In genomic region chr6:223763-224162, GRCh38 we compare ENCODE assay signal across 14 cellular contexts.
DNase-seq lines count a peak whose midpoint lies in the region; ATAC-seq and TF ChIP-seq lines count a peak whose summit lies in the region.
"Had no signal": no experiment of that assay in that cellular context is flagged by ENCODE, and none has a peak within 500 bp of the region (broad histone marks: within the 10 kb centered on the region; RNA-seq: fewer than 3 reads in every experiment).

No MANE protein-coding gene starts in this region.

- peaks cover 8% of the 10 kb centered on the region for H3K36me3 Mint-ChIP-seq in activated CD4-positive, alpha-beta T cell treated with anti-CD3 and anti-CD28 coated beads, Interleukin-2, amount 10 ng/mL, durations not matched to agents 7 days and 5 days (ENCODE audit: low read depth)
- no peaks in the 10 kb centered on the region for H3K36me3 Mint-ChIP-seq in activated naive CD8-positive, alpha-beta T cell treated with anti-CD3 and anti-CD28 coated beads, Interleukin-2, amount 50 U/mL, for 24 hours (ENCODE audit: low read depth)

- peak overlapping the region; percentile 97 for H3K27ac Mint-ChIP-seq in activated CD4-positive, alpha-beta T cell treated with anti-CD3 and anti-CD28 coated beads, Interleukin-2, amount 10 ng/mL, durations not matched to agents 7 days and 5 days
- peak overlapping the region; percentile 11 for H3K27ac Mint-ChIP-seq in activated naive CD8-positive, alpha-beta T cell treated with anti-CD3 and anti-CD28 coated beads, Interleukin-2, amount 50 U/mL, for 24 hours
- H3K27ac Mint-ChIP-seq: progenitor cell of endocrine pancreas had no signal

- no peak overlapping the region for H3K27ac ChIP-seq in aorta (ENCODE audit: low read depth in 1 of 2, low read length in 2 of 2)

- intact Hi-C loops in aorta (cut with DNase I): no loop called here

- peaks cover 73% of the 10 kb centered on the region for H3K4me1 Mint-ChIP-seq in activated CD4-positive, alpha-beta T cell treated with anti-CD3 and anti-CD28 coated beads, Interleukin-2, amount 10 ng/mL, durations not matched to agents 7 days and 5 days
- H3K4me1 Mint-ChIP-seq in activated naive CD8-positive, alpha-beta T cell treated with anti-CD3 and anti-CD28 coated beads, Interleukin-2, amount 50 U/mL, for 24 hours: peaks cover 88% of the 10 kb centered on the region

- POLR2A ChIA-PET in activated CD4-positive, alpha-beta T cell treated with anti-CD3 and anti-CD28 coated beads, Interleukin-2, amount 10 ng/mL, durations not matched to agents 7 days and 5 days (lab: Charles Lee): interaction anchor here (0.8 kb wide), 1 partner anchor 168 kb away, joined by 3 read pairs; the partner anchor contains the start of gene IRF4

- H3K36me3 ChIP-seq in MG63 (no peaks in the 10 kb centered on the region), aorta (ENCODE audit: control insufficient read depth in 1 of 2, insufficient read depth in 2 of 2, low read length in 1 of 2) (no peaks in the 10 kb centered on the region)
- H3K36me3 ChIP-seq: HAP-1 had no signal

- H3K4me1 ChIP-seq in aorta (ENCODE audit: control insufficient read depth in 1 of 2, insufficient read depth in 2 of 2, low read length in 2 of 2): no peaks in the 10 kb centered on the region
- H3K4me1 ChIP-seq: HAP-1 had no signal

- H3K4me3 ChIP-seq in MG63 (no peak overlapping the region), skeletal muscle cell (ENCODE audit: low read depth, low read length) (no peak overlapping the region), aorta (ENCODE audit: low read length in 2 of 2) (no peak overlapping the region)
- H3K4me3 ChIP-seq: HAP-1 had no signal

- CTCF ChIA-PET in activated CD4-positive, alpha-beta T cell treated with anti-CD3 and anti-CD28 coated beads, Interleukin-2, amount 10 ng/mL, durations not matched to agents 7 days and 5 days (lab: Charles Lee): interaction anchor here (1.3 to 3.6 kb wide), 4 partner anchors 10 to 181 kb away, joined by 4 to 10 read pairs (median 8); no protein-coding TSS in a partner anchor

- no peaks in the 10 kb centered on the region for H3K9me3 ChIP-seq in MG63
- no peaks in the 10 kb centered on the region for H3K9me3 ChIP-seq in aorta (ENCODE audit: control insufficient read depth, low read length)
- H3K9me3 ChIP-seq: HAP-1 had no signal

- H3K27me3 ChIP-seq in MG63: no peaks in the 10 kb centered on the region
- H3K27me3 ChIP-seq in aorta (ENCODE audit: control insufficient read depth in 1 of 2, insufficient read depth in 2 of 2, low read length in 1 of 2): no peaks in the 10 kb centered on the region

- H3K27me3 Mint-ChIP-seq in activated CD4-positive, alpha-beta T cell treated with anti-CD3 and anti-CD28 coated beads, Interleukin-2, amount 10 ng/mL, durations not matched to agents 7 days and 5 days: no peaks in the 10 kb centered on the region
- H3K27me3 Mint-ChIP-seq in activated naive CD8-positive, alpha-beta T cell treated with anti-CD3 and anti-CD28 coated beads, Interleukin-2, amount 50 U/mL, for 24 hours: peaks cover 1% of the 10 kb centered on the region

- no peak for TF ChIP-seq CTCF in GM10266 (IDR thresholded peaks at IDR 0.05; ENCODE audit: control insufficient read depth, insufficient read depth, low read depth, missing control alignments)

- no peak for DNase-seq in activated CD4-positive, alpha-beta T cell treated with anti-CD3 and anti-CD28 coated beads, Interleukin-2, amount 10 ng/mL, durations not matched to agents 7 days and 5 days
- DNase-seq in activated CD4-positive, alpha-beta T cell treated with anti-CD3 and anti-CD28 coated beads, Interleukin-2, amount 50 U/mL, for 4 hours: no peak
- DNase-seq in MG63 (peak; percentile 55), skeletal muscle cell (ENCODE audit: low read depth) (peak; percentile 29), aorta (no peak), GM10266 (ENCODE audit: extremely low spot score) (no peak)
- no peak for DNase-seq in activated naive CD8-positive, alpha-beta T cell treated with anti-CD3 and anti-CD28 coated beads, Interleukin-2, amount 50 U/mL, for 24 hours
- DNase-seq: AML-193, DND-41, Kasumi-1, OCI-M1 had no signal

- H3K9me3 Mint-ChIP-seq in activated CD4-positive, alpha-beta T cell treated with anti-CD3 and anti-CD28 coated beads, Interleukin-2, amount 10 ng/mL, durations not matched to agents 7 days and 5 days: peaks cover 8% of the 10 kb centered on the region
- H3K9me3 Mint-ChIP-seq in activated naive CD8-positive, alpha-beta T cell treated with anti-CD3 and anti-CD28 coated beads, Interleukin-2, amount 50 U/mL, for 24 hours: no peaks in the 10 kb centered on the region

- peak; percentile 25 for ATAC-seq in activated naive CD8-positive, alpha-beta T cell treated with anti-CD3 and anti-CD28 coated beads, Interleukin-2, amount 50 U/mL, for 24 hours
- no peak for ATAC-seq in GM18519 (IDR thresholded peaks at IDR 0.05; ENCODE audit: low FRiP score, unreplicated experiment)
- no peak for ATAC-seq in aorta (ENCODE audit: low FRiP score)

- 84 to 89% methylated on average over 12 of the region's 12 CpGs for WGBS in aorta, 2 donors

- H3K4me3 Mint-ChIP-seq in activated CD4-positive, alpha-beta T cell treated with anti-CD3 and anti-CD28 coated beads, Interleukin-2, amount 10 ng/mL, durations not matched to agents 7 days and 5 days: no peak overlapping the region
- H3K4me3 Mint-ChIP-seq in activated naive CD8-positive, alpha-beta T cell treated with anti-CD3 and anti-CD28 coated beads, Interleukin-2, amount 50 U/mL, for 24 hours: no peak overlapping the region

Comparison
In these comparisons a context has a peak if more than half of its experiments do, and no peak if none do; other contexts are left out.
1. DNase-seq: peak in MG63 (single experiment) and skeletal muscle cell (single experiment); none in activated CD4-positive, alpha-beta T cell treated with anti-CD3 and anti-CD28 coated beads, Interleukin-2, amount 10 ng/mL, durations not matched to agents 7 days and 5 days (single experiment), activated CD4-positive, alpha-beta T cell treated with anti-CD3 and anti-CD28 coated beads, Interleukin-2, amount 50 U/mL, for 4 hours (0 of 2), activated naive CD8-positive, alpha-beta T cell treated with anti-CD3 and anti-CD28 coated beads, Interleukin-2, amount 50 U/mL, for 24 hours (single experiment), aorta (0 of 2) and GM10266 (single experiment).